Comparison of ENCODE assay signal across 22 cellular contexts in the genomic region with DNA sequence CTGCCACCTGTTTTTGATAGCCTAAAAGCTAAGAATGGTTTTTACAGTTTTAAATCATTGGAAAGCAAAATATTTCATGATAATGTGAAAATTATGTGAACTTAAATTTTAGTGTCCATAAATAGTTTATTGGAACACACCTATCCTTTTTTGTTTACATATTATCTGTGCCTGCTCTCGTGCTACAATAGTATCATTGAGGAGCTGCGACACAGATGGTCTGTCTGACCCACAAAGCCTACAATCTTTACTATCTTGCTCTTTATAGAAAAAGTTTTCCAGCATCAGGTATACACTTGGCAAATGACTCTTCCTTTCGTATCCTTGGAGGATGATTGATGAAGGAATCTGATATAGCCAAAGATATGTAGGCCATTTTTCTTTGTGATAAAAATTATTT.
"Had no signal": no experiment of that assay in that cellular context is flagged by ENCODE, and none has a peak within 500 bp of the region (broad histone marks: within the 10 kb centered on the region; RNA-seq: fewer than 3 reads in every experiment).

No MANE protein-coding gene starts in this region.

- H3K9me3 ChIP-seq: gastrocnemius medialis, prostate gland, right atrium auricular region, thoracic aorta, tibial nerve, upper lobe of left lung had no signal

- H3K27me3 ChIP-seq: gastrocnemius medialis, right atrium auricular region, tibial nerve, upper lobe of left lung had no signal

- H3K4me3 ChIP-seq: coronary artery, gastrocnemius medialis, lung, prostate gland, right atrium auricular region, smooth muscle cell, thoracic aorta, tibial nerve, upper lobe of left lung had no signal

- H3K27ac ChIP-seq: coronary artery, epithelial cell of prostate, gastrocnemius medialis, thoracic aorta, tibial nerve, upper lobe of left lung had no signal

- ATAC-seq: esophagus mucosa; gastrocnemius medialis; left lobe of liver; natural killer cell treated with Interleukin-12 subunit alpha and Interleukin-12 subunit beta and Interleukin-15 and Interleukin-18, amount 100 ng/mL, for 72 hours; stimulated activated effector memory CD8-positive, alpha-beta T cell treated with anti-CD3 and anti-CD28 coated beads, Interleukin-12 subunit alpha, Interleukin-12 subunit beta, amount 100 ng/mL, for 72 hours had no signal

- H3K9me3 Mint-ChIP-seq: memory B cell; naive B cell; natural killer cell treated with Interleukin-12 subunit alpha and Interleukin-12 subunit beta and Interleukin-15 and Interleukin-18, amount 100 ng/mL, for 72 hours; stimulated activated effector memory CD8-positive, alpha-beta T cell treated with anti-CD3 and anti-CD28 coated beads, Interleukin-12 subunit alpha, Interleukin-12 subunit beta, amount 100 ng/mL, for 72 hours had no signal

- H3K4me3 Mint-ChIP-seq: memory B cell; naive B cell; natural killer cell treated with Interleukin-12 subunit alpha and Interleukin-12 subunit beta and Interleukin-15 and Interleukin-18, amount 100 ng/mL, for 72 hours; stimulated activated effector memory CD8-positive, alpha-beta T cell treated with anti-CD3 and anti-CD28 coated beads, Interleukin-12 subunit alpha, Interleukin-12 subunit beta, amount 100 ng/mL, for 72 hours had no signal

- H3K4me1 ChIP-seq: gastrocnemius medialis, prostate gland, tibial nerve had no signal

- H3K4me1 Mint-ChIP-seq: naive B cell had no signal

- DNase-seq: dermis blood vessel endothelial cell; foreskin fibroblast; gastrocnemius medialis; naive B cell; nucleus accumbens; stimulated activated CD4-positive, alpha-beta T cell treated with anti-CD3 and anti-CD28 coated beads, Interleukin-2, amount 100 ng/mL, for 24 hours; stimulated activated CD4-positive, alpha-beta T cell treated with anti-CD3 and anti-CD28 coated beads, Interleukin-4, amount 100 ng/mL, for 24 hours; stimulated activated naive CD4-positive, alpha-beta T cell treated with Interleukin-2 at 50 U/mL for 16 hours; upper lobe of left lung had no signal

- H3K27me3 Mint-ChIP-seq: memory B cell; naive B cell; natural killer cell treated with Interleukin-12 subunit alpha and Interleukin-12 subunit beta and Interleukin-15 and Interleukin-18, amount 100 ng/mL, for 72 hours had no signal

- H3K36me3 ChIP-seq: prostate gland had no signal

- H3K27ac Mint-ChIP-seq: natural killer cell treated with Interleukin-12 subunit alpha and Interleukin-12 subunit beta and Interleukin-15 and Interleukin-18, amount 100 ng/mL, for 72 hours had no signal
